Comparison of ENCODE assay signal across 9 cellular contexts in the genomic region with DNA sequence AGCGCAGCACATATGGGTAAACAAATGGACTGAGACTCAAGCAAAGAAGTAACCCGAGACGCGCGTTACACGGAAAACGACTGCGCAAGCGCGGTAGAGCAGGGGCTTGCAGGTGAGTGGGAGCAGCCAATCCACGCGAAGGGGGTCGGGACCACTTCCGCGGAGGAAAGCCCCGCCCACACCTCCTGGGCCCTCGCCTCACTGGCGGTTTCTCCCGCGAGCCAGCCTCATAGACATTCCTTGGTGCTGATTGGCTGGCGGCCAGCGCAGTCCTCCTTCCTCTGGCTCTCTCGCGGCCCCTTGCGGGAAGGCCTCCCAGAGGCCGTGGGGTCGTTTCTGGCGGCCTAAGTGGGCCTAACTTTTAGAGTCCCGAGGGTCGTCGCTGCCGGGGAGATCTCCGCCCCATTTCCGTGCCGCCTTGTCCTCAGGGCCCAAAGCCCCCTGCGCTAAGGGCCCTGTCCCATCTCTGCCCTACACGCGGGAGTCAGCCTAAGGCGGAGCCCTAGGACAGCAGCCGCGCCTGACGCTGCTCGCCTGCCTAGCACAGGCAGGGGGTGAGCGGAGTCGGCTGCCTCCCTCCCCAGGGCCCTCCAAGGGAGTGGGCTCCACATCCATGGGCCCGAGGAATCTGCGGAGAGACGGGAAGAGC. TPM values are rescaled to one million over a fixed set of nuclear protein-coding genes. Genes with fewer than 3 reads are reported as not detected.
DNase-seq lines count a peak whose midpoint lies in the region; ATAC-seq, FAIRE-seq and TF ChIP-seq lines count a peak whose summit lies in the region.
"Had no signal": no experiment of that assay in that cellular context is flagged by ENCODE, and none has a peak within 500 bp of the region (broad histone marks: within the 10 kb centered on the region; RNA-seq: fewer than 3 reads in every experiment).

No MANE protein-coding gene starts in this region.

- peak; percentile 90 for ATAC-seq in GM18870 (IDR thresholded peaks at IDR 0.05; ENCODE audit: unreplicated experiment)
- peak; percentile 95 for ATAC-seq in HG03139 (IDR thresholded peaks at IDR 0.05; ENCODE audit: unreplicated experiment)

- peaks cover 4% of the 10 kb centered on the region for H3K4me1 ChIP-seq in A673 (ENCODE audit: insufficient read depth, low read length, poor library complexity, severe bottlenecking)

- no peaks in the 10 kb centered on the region for H3K36me3 ChIP-seq in A673 (ENCODE audit: insufficient read depth, low read length, poor library complexity, severe bottlenecking)

- no TSS peak for BruUV-seq in A673 (replicated peaks; lab: Mats Ljungman, UMichigan)

- intact Hi-C loops in A673 (cut with micrococcal nuclease; ENCODE audit: unreplicated experiment), result no loop called here

- FAIRE-seq in endometrium (lab: Jason Lieb, UNC), result peak; percentile 93
- FAIRE-seq: G401.6 had no signal

- H3K27me3 ChIP-seq in A673 (replicated peaks; ENCODE audit: insufficient read depth, low read depth, low read length, poor library complexity), result no peaks in the 10 kb centered on the region

- DNase-seq in A673 (ENCODE audit: low spot score) (peak; percentile 95), NCI-H510A treated with DMSO at 0.1 percent for 48 hours (lab: John Stamatoyannopoulos, UW) (peak; percentile 87), mesenteric fat pad (ENCODE audit: low spot score) (peak; percentile 95)
- peak; percentile 96 for DNase-seq in activated CD8-positive, alpha-beta memory T cell treated with anti-CD3 and anti-CD28 coated beads, Interleukin-2, amount 50 U/mL, for 24 hours (ENCODE audit: extremely low read depth)
- DNase-seq in stimulated activated CD8-positive, alpha-beta memory T cell treated with anti-CD3 and anti-CD28 coated beads, Interleukin-12 subunit alpha, Interleukin-12 subunit beta, amount 100 ng/mL, for 4 hours (ENCODE audit: low read depth), result peak; percentile 84

- POLR2A ChIA-PET in A673 (lab: Charles Lee; ENCODE audit: low non-redundant PET), result no interaction called here

- H3K27ac ChIP-seq in A673 (ENCODE audit: low read depth, low read length, poor library complexity, severe bottlenecking), result peak overlapping the region; percentile 42

- no peaks in the 10 kb centered on the region for H3K9me3 ChIP-seq in A673 (ENCODE audit: low read depth, low read length, poor library complexity, severe bottlenecking)

- H3K4me3 ChIP-seq in A673 (ENCODE audit: low read depth, low read length, poor library complexity, severe bottlenecking), result peak overlapping the region; percentile 43

- TF ChIP-seq CTCF in A673 (conservative IDR thresholded peaks at IDR 0.05; ENCODE audit: low read depth, low read length), result peak; percentile 50

- CTCF ChIA-PET in A673 (lab: Charles Lee), result no interaction called here

RNA-seq across cellular contexts. Expression of a gene that starts 9.1 kb away (rescaled TPM):
- total RNA-seq in A673 (2021) (not detected in 2 replicates), mesenteric fat pad (not detected)

RNA-seq across cellular contexts. Expression of a gene that starts 46.7 kb away (rescaled TPM):
- 265 and 277 TPM in 2 replicates for total RNA-seq in A673 (2021)
- 184 TPM for total RNA-seq in mesenteric fat pad

Comparison
In these comparisons a context has a peak if more than half of its experiments do, and no peak if none do; other contexts are left out.
1. Peak in every context shown above with its lines: DNase-seq, ATAC-seq, H3K4me3 ChIP-seq and H3K27ac ChIP-seq.